1 cellular context compared by ENCODE assay signal in genomic region chr20:32585519-32586127, GRCh38.
TF ChIP-seq lines count a peak whose summit lies in the region.

No MANE protein-coding gene starts in this region.

TF ChIP-seq in HepG2, 621 proteins besides CTCF, POLR2A, EP300 and RAD21 (continued from another document and continues in another):
- TF ChIP-seq KLF16 (CRISPR knock-in tag; IDR thresholded peaks at IDR 0.05) (no peak), FIP1L1 (IDR thresholded peaks at IDR 0.05; ENCODE audit: borderline replicate concordance, insufficient read depth, low read depth, low read length) (no peak), PHF21A (CRISPR knock-in tag; IDR thresholded peaks at IDR 0.05) (no peak), CEBPG (CRISPR knock-in tag; IDR thresholded peaks at IDR 0.05) (no peak), DMTF1 (CRISPR knock-in tag; IDR thresholded peaks at IDR 0.05) (no peak), ZSCAN30 (CRISPR knock-in tag; IDR thresholded peaks at IDR 0.05) (no peak), ISL2 (CRISPR knock-in tag; IDR thresholded peaks at IDR 0.05) (0 out of 2 replicates have a peak, but pooled peaks have one; percentile 16), ZNF260 (CRISPR knock-in tag; IDR thresholded peaks at IDR 0.05; ENCODE audit: borderline replicate concordance, low read depth) (no peak), ELF3 (CRISPR knock-in tag; IDR thresholded peaks at IDR 0.05) (no peak), SP4 (CRISPR knock-in tag; IDR thresholded peaks at IDR 0.05) (no peak), SRSF1 (optimal IDR thresholded peaks at IDR 0.05; ENCODE audit: low read depth, low read length) (peak; percentile 30), ZNF513 (CRISPR knock-in tag; conservative IDR thresholded peaks at IDR 0.05) (no peak), ZNF274 (CRISPR knock-in tag; IDR thresholded peaks at IDR 0.05) (no peak), MTF1 (CRISPR knock-in tag; IDR thresholded peaks at IDR 0.05) (no peak), REPIN1 (CRISPR knock-in tag; IDR thresholded peaks at IDR 0.05; ENCODE audit: borderline replicate concordance, low read depth) (no peak), ZNF256 (CRISPR knock-in tag; conservative IDR thresholded peaks at IDR 0.05) (0 out of 2 replicates have a peak, but pooled peaks have one; percentile 51), PBX3 (CRISPR knock-in tag; IDR thresholded peaks at IDR 0.05; ENCODE audit: borderline replicate concordance) (no peak), PTBP1 (IDR thresholded peaks at IDR 0.05; ENCODE audit: low read depth, low read length, poor library complexity, severe bottlenecking) (no peak), ZMAT5 (CRISPR knock-in tag; IDR thresholded peaks at IDR 0.05; ENCODE audit: borderline replicate concordance, low read depth) (no peak), NR2F2 (IDR thresholded peaks at IDR 0.05; ENCODE audit: borderline replicate concordance, low read depth) (no peak), ZNF614 (CRISPR knock-in tag; IDR thresholded peaks at IDR 0.05; ENCODE audit: borderline replicate concordance) (no peak), SUZ12 (IDR thresholded peaks at IDR 0.05; ENCODE audit: low read depth, low read length) (no peak), ZNF878 (CRISPR knock-in tag; IDR thresholded peaks at IDR 0.05) (no peak), FOXK1 (CRISPR knock-in tag; IDR thresholded peaks at IDR 0.05; ENCODE audit: borderline replicate concordance, low read depth) (no peak), NBN (conservative IDR thresholded peaks at IDR 0.05) (no peak), AFF4 (CRISPR knock-in tag; IDR thresholded peaks at IDR 0.05) (no peak), CHD4 (IDR thresholded peaks at IDR 0.05; ENCODE audit: borderline replicate concordance, low read length) (no peak), ZBTB49 (CRISPR knock-in tag; IDR thresholded peaks at IDR 0.05; ENCODE audit: borderline replicate concordance) (no peak), ZNF678 (CRISPR knock-in tag; IDR thresholded peaks at IDR 0.05) (no peak), SP140L (CRISPR knock-in tag; IDR thresholded peaks at IDR 0.05; ENCODE audit: borderline replicate concordance) (no peak), ZBED4 (CRISPR knock-in tag; IDR thresholded peaks at IDR 0.05; ENCODE audit: borderline replicate concordance) (no peak), FOXO4 (CRISPR knock-in tag; conservative IDR thresholded peaks at IDR 0.05) (no peak), KLF12 (CRISPR knock-in tag; IDR thresholded peaks at IDR 0.05; ENCODE audit: borderline replicate concordance) (no peak), POGZ (CRISPR knock-in tag; IDR thresholded peaks at IDR 0.05) (0 out of 2 replicates have a peak, but pooled peaks have one; percentile 25), ZNF841 (CRISPR knock-in tag; IDR thresholded peaks at IDR 0.05; ENCODE audit: borderline replicate concordance) (no peak), ZNF251 (CRISPR knock-in tag; IDR thresholded peaks at IDR 0.05) (no peak), PRDM4 (CRISPR knock-in tag; IDR thresholded peaks at IDR 0.05; ENCODE audit: borderline replicate concordance) (no peak), HOXA9 (CRISPR knock-in tag; IDR thresholded peaks at IDR 0.05; ENCODE audit: borderline replicate concordance) (no peak), POGK (CRISPR knock-in tag; conservative IDR thresholded peaks at IDR 0.05) (0 out of 2 replicates have a peak, but pooled peaks have one; percentile 44)
